ENCODE assay signal across 12 cellular contexts in the genomic region with DNA sequence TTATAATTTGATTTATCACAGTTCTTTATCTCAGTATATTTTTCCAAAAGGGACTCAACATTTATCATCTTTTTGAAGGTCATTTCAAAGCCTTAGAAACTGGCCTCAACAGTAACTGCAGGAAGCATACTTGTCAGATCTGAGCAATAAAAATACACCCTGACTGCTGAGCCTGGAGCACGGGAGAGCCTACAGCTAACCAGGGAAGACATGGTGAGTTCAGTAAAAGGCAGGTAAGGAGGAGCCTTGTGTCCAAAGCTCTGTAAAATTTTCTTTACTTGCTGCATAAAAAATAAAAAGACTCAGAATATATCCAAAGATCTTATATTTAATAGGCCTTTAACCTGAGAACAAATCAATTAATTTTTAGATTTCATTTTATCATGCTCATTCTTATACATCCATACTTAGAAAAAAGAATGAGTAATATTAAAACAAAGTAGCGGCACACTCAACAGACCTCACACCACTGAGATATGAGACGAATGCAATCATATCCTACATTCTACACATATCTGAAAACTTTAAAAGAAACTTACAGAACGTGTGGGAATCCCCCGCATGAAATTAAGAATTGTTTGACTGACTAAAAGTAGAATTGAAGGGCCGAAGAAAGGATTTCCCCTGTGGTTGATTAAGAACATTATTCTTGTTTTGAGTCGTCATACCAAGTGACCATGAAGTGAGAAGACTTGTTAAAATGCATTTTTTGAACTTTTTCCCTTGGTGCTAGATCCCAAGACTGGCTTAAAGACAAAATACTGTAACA.
DNase-seq lines count a peak whose midpoint lies in the region; ATAC-seq and FAIRE-seq lines count a peak whose summit lies in the region.
"Had no signal": no experiment of that assay in that cellular context is flagged by ENCODE, and none has a peak within 500 bp of the region (broad histone marks: within the 10 kb centered on the region; RNA-seq: fewer than 3 reads in every experiment).

No MANE protein-coding gene starts in this region.

- H3K27me3 ChIP-seq in naive thymus-derived CD4-positive, alpha-beta T cell (ENCODE audit: control insufficient read depth in 2 of 2, insufficient read depth in 2 of 2, low read length in 2 of 2): no peaks in the 10 kb centered on the region

- intact Hi-C loops in naive thymus-derived CD4-positive, alpha-beta T cell (cut with micrococcal nuclease): loop anchor here in 1 of 2 donors (1.0 to 5.0 kb wide), 4 partner anchors 20 to 119 kb away; no protein-coding TSS in a partner anchor

- no peak overlapping the region for H3K27ac ChIP-seq in naive thymus-derived CD4-positive, alpha-beta T cell (ENCODE audit: low read depth, low read length)
- H3K27ac ChIP-seq: A549 had no signal

- no peaks in the 10 kb centered on the region for H3K36me3 ChIP-seq in naive thymus-derived CD4-positive, alpha-beta T cell (ENCODE audit: control insufficient read depth in 2 of 3, insufficient read depth in 3 of 3, low read length in 3 of 3)

- POLR2A ChIA-PET in activated CD4-positive, alpha-beta T cell treated with anti-CD3 and anti-CD28 coated beads, Interleukin-2, amount 10 ng/mL, durations not matched to agents 7 days and 5 days (lab: Charles Lee): no interaction called here
- POLR2A ChIA-PET in naive thymus-derived CD4-positive, alpha-beta T cell (lab: Charles Lee): no interaction called here

- H3K27ac Mint-ChIP-seq in activated CD4-positive, alpha-beta T cell treated with anti-CD3 and anti-CD28 coated beads, Interleukin-2, amount 10 ng/mL, durations not matched to agents 7 days and 5 days: peak overlapping the region; percentile 69
- peak overlapping the region in 8 of 9 donors; percentile 24 to 86 (median 78) for H3K27ac Mint-ChIP-seq in naive thymus-derived CD4-positive, alpha-beta T cell

- H3K27me3 Mint-ChIP-seq in activated CD4-positive, alpha-beta T cell treated with anti-CD3 and anti-CD28 coated beads, Interleukin-2, amount 10 ng/mL, durations not matched to agents 7 days and 5 days: no peaks in the 10 kb centered on the region
- no peaks in the 10 kb centered on the region for H3K27me3 Mint-ChIP-seq in naive thymus-derived CD4-positive, alpha-beta T cell

- CTCF ChIA-PET in activated CD4-positive, alpha-beta T cell treated with anti-CD3 and anti-CD28 coated beads, Interleukin-2, amount 10 ng/mL, durations not matched to agents 7 days and 5 days (lab: Charles Lee): interaction anchor here (0.6 to 0.7 kb wide), 2 partner anchors 19 to 418 kb away, joined by 4 read pairs; no protein-coding TSS in a partner anchor
- CTCF ChIA-PET in naive thymus-derived CD4-positive, alpha-beta T cell (lab: Charles Lee): interaction anchor here (1.6 kb wide), 1 partner anchor 10 kb away, joined by 3 read pairs; no protein-coding TSS in a partner anchor

- H3K36me3 Mint-ChIP-seq in activated CD4-positive, alpha-beta T cell treated with anti-CD3 and anti-CD28 coated beads, Interleukin-2, amount 10 ng/mL, durations not matched to agents 7 days and 5 days (ENCODE audit: low read depth): peaks cover 23% of the 10 kb centered on the region
- H3K36me3 Mint-ChIP-seq in naive thymus-derived CD4-positive, alpha-beta T cell: peaks cover 5 to 20% (median 15%) of the 10 kb centered on the region in 5 donors

- peaks cover 7% of the 10 kb centered on the region for H3K9me3 Mint-ChIP-seq in activated CD4-positive, alpha-beta T cell treated with anti-CD3 and anti-CD28 coated beads, Interleukin-2, amount 10 ng/mL, durations not matched to agents 7 days and 5 days
- H3K9me3 Mint-ChIP-seq in naive thymus-derived CD4-positive, alpha-beta T cell: peaks cover 0 to 4% (median 0%) of the 10 kb centered on the region in 11 donors

- FAIRE-seq in HTR-8/SVneo (lab: Jason Lieb, UNC): no peak

- DNase-seq in activated CD4-positive, alpha-beta T cell treated with anti-CD3 and anti-CD28 coated beads, Interleukin-2, amount 10 ng/mL, durations not matched to agents 7 days and 5 days: no peak
- no peak for DNase-seq in activated CD4-positive, alpha-beta T cell treated with anti-CD3 and anti-CD28 coated beads, Interleukin-2, amount 50 U/mL, for 4 hours
- no peak for DNase-seq in naive thymus-derived CD4-positive, alpha-beta T cell
- DNase-seq in HTR-8/SVneo (ENCODE audit: insufficient read length, low spot score) (no peak), AG20443 (ENCODE audit: low spot score) (no peak), MV-4-11 (lab: John Stamatoyannopoulos, UW) (no peak)
- DNase-seq: mammary epithelial cell, Right ventricle myocardium superior had no signal

- H3K9me3 ChIP-seq in naive thymus-derived CD4-positive, alpha-beta T cell (ENCODE audit: control insufficient read depth in 2 of 3, low read length in 3 of 3): no peaks in the 10 kb centered on the region
- H3K9me3 ChIP-seq: A549 had no signal

- H3K4me3 ChIP-seq in naive thymus-derived CD4-positive, alpha-beta T cell (ENCODE audit: low read length): no peak overlapping the region
- H3K4me3 ChIP-seq: A549 had no signal

- ATAC-seq in GM21576 (IDR thresholded peaks at IDR 0.05; ENCODE audit: unreplicated experiment) (peak; percentile 64), HG03432 (IDR thresholded peaks at IDR 0.05; ENCODE audit: unreplicated experiment) (peak; percentile 77)
- ATAC-seq in naive thymus-derived CD4-positive, alpha-beta T cell: peak; percentile 33
- ATAC-seq: A549, esophagus mucosa had no signal

- H3K4me3 Mint-ChIP-seq in activated CD4-positive, alpha-beta T cell treated with anti-CD3 and anti-CD28 coated beads, Interleukin-2, amount 10 ng/mL, durations not matched to agents 7 days and 5 days: peak overlapping the region; percentile 35
- peak overlapping the region; percentile 25 to 80 (median 69) for H3K4me3 Mint-ChIP-seq in naive thymus-derived CD4-positive, alpha-beta T cell

- peaks cover 67% of the 10 kb centered on the region for H3K4me1 Mint-ChIP-seq in activated CD4-positive, alpha-beta T cell treated with anti-CD3 and anti-CD28 coated beads, Interleukin-2, amount 10 ng/mL, durations not matched to agents 7 days and 5 days
- H3K4me1 Mint-ChIP-seq in naive thymus-derived CD4-positive, alpha-beta T cell: peaks cover 57 to 96% (median 94%) of the 10 kb centered on the region in 7 donors

- H3K4me1 ChIP-seq in naive thymus-derived CD4-positive, alpha-beta T cell (ENCODE audit: control insufficient read depth in 2 of 2, insufficient read depth in 2 of 2, low read length in 2 of 2): peaks cover 45 to 53% of the 10 kb centered on the region in 2 donors
